In the genomic region with DNA sequence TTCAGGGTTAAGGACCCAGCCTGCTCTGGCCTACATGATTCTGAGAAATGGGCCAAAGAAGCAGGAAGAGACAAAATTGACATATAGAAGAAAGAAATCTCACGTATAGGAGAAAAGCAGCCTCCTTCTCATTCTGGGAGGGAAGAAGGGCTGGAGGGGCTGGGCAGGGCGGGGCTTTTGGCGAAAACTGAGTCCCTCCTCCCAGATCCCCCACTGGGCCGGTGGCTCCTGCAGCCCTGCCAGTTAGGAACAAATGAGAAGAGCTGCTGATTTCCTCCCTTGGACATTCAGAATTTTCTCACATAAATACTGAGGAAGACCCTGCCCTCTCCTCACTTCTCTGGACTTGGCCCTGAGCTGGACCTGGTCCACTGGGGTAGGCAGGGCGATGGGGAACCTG, we compare ENCODE assay signal across 31 cellular contexts. TPM values are rescaled to one million over a fixed set of nuclear protein-coding genes. Genes with fewer than 3 reads are reported as not detected.
"Had no signal": no experiment of that assay in that cellular context is flagged by ENCODE, and none has a peak within 500 bp of the region (broad histone marks: within the 10 kb centered on the region; RNA-seq: fewer than 3 reads in every experiment).

A gene with protein sequence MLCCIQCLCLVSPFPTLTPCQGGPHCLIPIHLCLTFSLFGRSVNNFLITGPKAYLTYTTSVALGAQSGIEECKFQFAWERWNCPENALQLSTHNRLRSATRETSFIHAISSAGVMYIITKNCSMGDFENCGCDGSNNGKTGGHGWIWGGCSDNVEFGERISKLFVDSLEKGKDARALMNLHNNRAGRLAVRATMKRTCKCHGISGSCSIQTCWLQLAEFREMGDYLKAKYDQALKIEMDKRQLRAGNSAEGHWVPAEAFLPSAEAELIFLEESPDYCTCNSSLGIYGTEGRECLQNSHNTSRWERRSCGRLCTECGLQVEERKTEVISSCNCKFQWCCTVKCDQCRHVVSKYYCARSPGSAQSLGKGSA (plus strand): TSS at position 332 of the 400 bp plus-strand sequence. CDS start 95 bp downstream, outside the sequence.

- H3K9me3 ChIP-seq: gastrocnemius medialis, left lung, lower lobe of right lung, right atrium auricular region, tibial nerve had no signal

- H3K27me3 ChIP-seq: gastrocnemius medialis, left lung, right atrium auricular region, tibial nerve had no signal

- H3K27ac Mint-ChIP-seq: activated CD4-positive, alpha-beta memory T cell treated with anti-CD3 and anti-CD28 coated beads, Interleukin-2, amount 10 ng/mL, durations not matched to agents 7 days and 5 days; activated CD4-positive, alpha-beta T cell treated with anti-CD3 and anti-CD28 coated beads, Interleukin-2, amount 10 ng/mL, durations not matched to agents 7 days and 5 days; activated naive CD4-positive, alpha-beta T cell treated with anti-CD3 and anti-CD28 coated beads, Interleukin-2, amount 50 U/mL, for 72 hours; activated T-cell treated with anti-CD3 and anti-CD28 coated beads, Interleukin-2, amount 50 U/mL, for 24 hours; activated T-helper 17 cell treated with anti-CD3 and anti-CD28 coated beads, Interleukin-2, amount 50 U/mL, for 72 hours; naive B cell; T-helper 17 cell had no signal

- H3K4me1 Mint-ChIP-seq: neural crest cell had no signal

- ATAC-seq: activated naive CD4-positive, alpha-beta T cell treated with anti-CD3 and anti-CD28 coated beads, Interleukin-2, amount 50 U/mL, for 72 hours; activated T-helper 17 cell treated with anti-CD3 and anti-CD28 coated beads, Interleukin-2, amount 50 U/mL, for 72 hours; gastrocnemius medialis; left lung; T-helper 17 cell had no signal

- H3K4me2 ChIP-seq: smooth muscle cell had no signal

- DNase-seq: activated CD4-positive, alpha-beta memory T cell treated with anti-CD3 and anti-CD28 coated beads, Interleukin-2, amount 10 ng/mL, durations not matched to agents 7 days and 5 days; activated CD4-positive, alpha-beta T cell treated with anti-CD3 and anti-CD28 coated beads for 1 hour; activated CD4-positive, alpha-beta T cell treated with anti-CD3 and anti-CD28 coated beads, Interleukin-2, amount 10 ng/mL, durations not matched to agents 7 days and 5 days; activated CD8-positive, alpha-beta memory T cell treated with anti-CD3 and anti-CD28 coated beads, Interleukin-2, amount 50 U/mL, for 48 hours; activated T-cell treated with anti-CD3 and anti-CD28 coated beads, Interleukin-2, amount 50 U/mL, for 24 hours; anterior cingulate cortex; effector CD8-positive, alpha-beta T cell; erythroblast; gastrocnemius medialis; glutamatergic neuron; hippocampal formation; left lung; lower lobe of right lung; naive B cell; stimulated activated CD4-positive, alpha-beta T cell treated with anti-CD3 and anti-CD28 coated beads, Interleukin-15, amount 100 ng/mL, for 24 hours; stimulated activated CD4-positive, alpha-beta T cell treated with anti-CD3 and anti-CD28 coated beads, Interleukin-2, amount 100 ng/mL, for 24 hours; stimulated activated naive CD4-positive, alpha-beta T cell; T-helper 17 cell; T1000 had no signal

- H3K4me1 ChIP-seq: gastrocnemius medialis, left lung, lower lobe of right lung, right atrium auricular region, tibial nerve had no signal

- H3K36me3 ChIP-seq: gastrocnemius medialis, left lung, lower lobe of right lung, right atrium auricular region, tibial nerve had no signal

- H3K4me3 Mint-ChIP-seq: activated CD4-positive, alpha-beta memory T cell treated with anti-CD3 and anti-CD28 coated beads, Interleukin-2, amount 10 ng/mL, durations not matched to agents 7 days and 5 days; activated CD4-positive, alpha-beta T cell treated with anti-CD3 and anti-CD28 coated beads, Interleukin-2, amount 10 ng/mL, durations not matched to agents 7 days and 5 days; activated T-cell treated with anti-CD3 and anti-CD28 coated beads, Interleukin-2, amount 50 U/mL, for 24 hours; activated T-helper 17 cell treated with anti-CD3 and anti-CD28 coated beads, Interleukin-2, amount 50 U/mL, for 72 hours; naive B cell; neural crest cell; T-helper 17 cell had no signal

- H3K27ac ChIP-seq: gastrocnemius medialis, left lung, lower lobe of right lung, right atrium auricular region, tibial nerve had no signal

- H3K9me3 Mint-ChIP-seq: activated CD4-positive, alpha-beta memory T cell treated with anti-CD3 and anti-CD28 coated beads, Interleukin-2, amount 10 ng/mL, durations not matched to agents 7 days and 5 days; activated CD4-positive, alpha-beta T cell treated with anti-CD3 and anti-CD28 coated beads, Interleukin-2, amount 10 ng/mL, durations not matched to agents 7 days and 5 days; activated naive CD4-positive, alpha-beta T cell treated with anti-CD3 and anti-CD28 coated beads, Interleukin-2, amount 50 U/mL, for 72 hours; activated T-cell treated with anti-CD3 and anti-CD28 coated beads, Interleukin-2, amount 50 U/mL, for 24 hours; activated T-helper 17 cell treated with anti-CD3 and anti-CD28 coated beads, Interleukin-2, amount 50 U/mL, for 72 hours; naive B cell; neural crest cell had no signal

- H3K27me3 Mint-ChIP-seq: activated CD4-positive, alpha-beta T cell treated with anti-CD3 and anti-CD28 coated beads, Interleukin-2, amount 10 ng/mL, durations not matched to agents 7 days and 5 days; activated T-cell treated with anti-CD3 and anti-CD28 coated beads, Interleukin-2, amount 50 U/mL, for 24 hours; activated T-helper 17 cell treated with anti-CD3 and anti-CD28 coated beads, Interleukin-2, amount 50 U/mL, for 72 hours; naive B cell had no signal

- H3K4me3 ChIP-seq: gastrocnemius medialis, left lung, lower lobe of right lung, right atrium auricular region, smooth muscle cell, tibial nerve had no signal

- H3K36me3 Mint-ChIP-seq: activated naive CD4-positive, alpha-beta T cell treated with anti-CD3 and anti-CD28 coated beads, Interleukin-2, amount 50 U/mL, for 72 hours; naive B cell had no signal

RNA-seq across cellular contexts. Expression of the gene that starts here (rescaled TPM):
- total RNA-seq: activated CD4-positive, alpha-beta memory T cell treated with anti-CD3 and anti-CD28 coated beads, Interleukin-2, amount 10 ng/mL, durations not matched to agents 7 days and 5 days; activated CD4-positive, alpha-beta T cell treated with anti-CD3 and anti-CD28 coated beads, Interleukin-2, amount 10 ng/mL, durations not matched to agents 7 days and 5 days; activated naive CD4-positive, alpha-beta T cell treated with anti-CD3 and anti-CD28 coated beads, Interleukin-2, amount 50 U/mL, for 72 hours; activated T-helper 17 cell treated with anti-CD3 and anti-CD28 coated beads, Interleukin-2, amount 50 U/mL, for 72 hours; bronchial epithelial cell; dermis microvascular lymphatic vessel endothelial cell; left lung; lower lobe of right lung; neural crest cell; omental fat pad; pulmonary artery endothelial cell; right atrium auricular region; smooth muscle cell; T-helper 17 cell; tibial nerve; urinary bladder had no signal
- polyA plus RNA-seq: adipose tissue, smooth muscle cell, urinary bladder had no signal
